In genomic region chr10:82394122-82394521, GRCh38 we compare ENCODE assay signal across 21 cellular contexts.
DNase-seq lines count a peak whose midpoint lies in the region; ATAC-seq, FAIRE-seq and TF ChIP-seq lines count a peak whose summit lies in the region.
"Had no signal": no experiment of that assay in that cellular context is flagged by ENCODE, and none has a peak within 500 bp of the region (broad histone marks: within the 10 kb centered on the region; RNA-seq: fewer than 3 reads in every experiment).

No MANE protein-coding gene starts in this region.

- intact Hi-C loops in right lobe of liver (cut with DNase I), result no loop called here
- intact Hi-C loops in HepG2 (cut with micrococcal nuclease; ENCODE audit: unreplicated experiment), result no loop called here
- intact Hi-C loops in left ventricle myocardium inferior (cut with micrococcal nuclease), result no loop called here
- intact Hi-C loops in testis (cut with DNase I; ENCODE audit: low total_unique reads), result no loop called here

- no peaks in the 10 kb centered on the region for H4K20me1 ChIP-seq in HepG2 (ENCODE audit: insufficient read depth, low read length)
- no peaks in the 10 kb centered on the region for H4K20me1 ChIP-seq in SK-N-SH (ENCODE audit: insufficient read depth)

- DNase-seq in right lobe of liver (peak; percentile 62 to 83 (median 78)), HepG2 (ENCODE audit: low spot score) (no peak), SK-N-SH (peak; percentile 27), left ventricle myocardium inferior (peak; percentile 15), testis (peak; percentile 51), nephron progenitor cell (no peak)
- DNase-seq: activated CD4-positive, alpha-beta T cell treated with anti-CD3 and anti-CD28 coated beads, Interleukin-2, amount 50 U/mL, for 4 hours; activated gamma-delta T cell; adrenal gland; Caco-2; cerebellar nuclear complex; effector CD8-positive, alpha-beta T cell; esophagus squamous epithelium; GF-D8; H7; T-cell had no signal

- H3K9me3 ChIP-seq in right lobe of liver, result no peaks in the 10 kb centered on the region
- H3K9me3 ChIP-seq in HepG2 (ENCODE audit: low read length), result peaks cover 92% of the 10 kb centered on the region
- no peaks in the 10 kb centered on the region for H3K9me3 ChIP-seq in SK-N-SH
- no peaks in the 10 kb centered on the region for H3K9me3 ChIP-seq in left ventricle myocardium inferior (replicated peaks)
- no peaks in the 10 kb centered on the region for H3K9me3 ChIP-seq in testis
- H3K9me3 ChIP-seq: adrenal gland, esophagus squamous epithelium, tibial nerve had no signal

- H3K9ac ChIP-seq in HepG2 (ENCODE audit: insufficient read depth, low read depth, low read length), result no peak overlapping the region
- no peak overlapping the region for H3K9ac ChIP-seq in SK-N-SH

- H3K36me3 Mint-ChIP-seq in nephron progenitor cell (ENCODE audit: low read depth), result no peaks in the 10 kb centered on the region
- H3K36me3 Mint-ChIP-seq: stimulated activated effector memory CD8-positive, alpha-beta T cell treated with anti-CD3 and anti-CD28 coated beads, Interleukin-12 subunit alpha, Interleukin-12 subunit beta, amount 100 ng/mL, for 72 hours; T-cell had no signal

- no peak overlapping the region for H3K4me2 ChIP-seq in HepG2 (ENCODE audit: low read depth, low read length)
- no peak overlapping the region for H3K4me2 ChIP-seq in SK-N-SH

- POLR2A ChIA-PET in HepG2 (lab: Yijun Ruan, JAX) (no interaction called here), SK-N-SH (lab: Yijun Ruan, JAX) (no interaction called here)

- no TSS peak for BruUV-seq in HepG2 (replicated peaks; lab: Mats Ljungman, UMichigan)

- H3K4me3 Mint-ChIP-seq in nephron progenitor cell, result no peak overlapping the region
- H3K4me3 Mint-ChIP-seq: stimulated activated effector memory CD8-positive, alpha-beta T cell treated with anti-CD3 and anti-CD28 coated beads, Interleukin-12 subunit alpha, Interleukin-12 subunit beta, amount 100 ng/mL, for 72 hours; T-cell had no signal

- no peak overlapping the region for H3K27ac ChIP-seq in right lobe of liver
- H3K27ac ChIP-seq in HepG2 (ENCODE audit: extremely low read length, insufficient read depth, low read length), result no peak overlapping the region
- H3K27ac ChIP-seq in SK-N-SH (ENCODE audit: low read depth in 2 of 2, low read length in 1 of 2), result peak overlapping the region in 1 of 2 experiments; percentile 44; a peak in 2 of 4 replicates
- H3K27ac ChIP-seq in left ventricle myocardium inferior (replicated peaks), result no peak overlapping the region
- H3K27ac ChIP-seq in testis, result no peak overlapping the region
- H3K27ac ChIP-seq: adrenal gland, esophagus squamous epithelium, tibial nerve had no signal

- H3K36me3 ChIP-seq in right lobe of liver (no peaks in the 10 kb centered on the region), HepG2 (replicated peaks in 1 of 2; ENCODE audit: control insufficient read depth in 1 of 2, insufficient read depth in 2 of 2, low read length in 2 of 2) (no peaks in the 10 kb centered on the region), SK-N-SH (replicated peaks in 1 of 2; ENCODE audit: control insufficient read depth in 1 of 2, insufficient read depth in 2 of 2, low read length in 1 of 2) (no peaks in the 10 kb centered on the region), left ventricle myocardium inferior (no peaks in the 10 kb centered on the region), testis (ENCODE audit: low read depth, missing control alignments) (no peaks in the 10 kb centered on the region)
- H3K36me3 ChIP-seq: adrenal gland, esophagus squamous epithelium, tibial nerve had no signal

- no peak for TF ChIP-seq RAD21 in HepG2 (CRISPR knock-in tag; IDR thresholded peaks at IDR 0.05)
- TF ChIP-seq RAD21 in SK-N-SH (IDR thresholded peaks at IDR 0.05; ENCODE audit: low read length), result no peak; the same call in 1 of the 2 replicates

- no peaks in the 10 kb centered on the region for H3K79me2 ChIP-seq in HepG2 (ENCODE audit: insufficient read depth, low read length)
- H3K79me2 ChIP-seq in SK-N-SH (ENCODE audit: insufficient read depth), result no peaks in the 10 kb centered on the region

- no peaks in the 10 kb centered on the region for H3K27me3 ChIP-seq in right lobe of liver
- H3K27me3 ChIP-seq in HepG2 (ENCODE audit: control insufficient read depth in 1 of 2, insufficient read depth in 2 of 2, low read length in 2 of 2), result no peaks in the 10 kb centered on the region
- no peaks in the 10 kb centered on the region for H3K27me3 ChIP-seq in SK-N-SH (ENCODE audit: insufficient read depth)
- no peaks in the 10 kb centered on the region for H3K27me3 ChIP-seq in left ventricle myocardium inferior (ENCODE audit: low read depth)
- H3K27me3 ChIP-seq in testis, result no peaks in the 10 kb centered on the region
- H3K27me3 ChIP-seq: adrenal gland, esophagus squamous epithelium, tibial nerve had no signal

- in situ Hi-C loops in HepG2 (cut with HindIII; ENCODE audit: extremely low pct_ligation_motif_present, low pct_unique_long_range_greater_than_20kb), result no loop called here

- H3F3A ChIP-seq in SK-N-SH (replicated peaks; ENCODE audit: insufficient read depth), result no peaks in the 10 kb centered on the region

- ATAC-seq in right lobe of liver (peak; percentile 81 to 85 (median 83)), HepG2 (no peak), HG02763 (IDR thresholded peaks at IDR 0.05; ENCODE audit: unreplicated experiment) (no peak), HG02938 (IDR thresholded peaks at IDR 0.05; ENCODE audit: unreplicated experiment) (no peak)
- ATAC-seq: sciatic nerve; stimulated activated effector memory CD8-positive, alpha-beta T cell treated with anti-CD3 and anti-CD28 coated beads, Interleukin-12 subunit alpha, Interleukin-12 subunit beta, amount 100 ng/mL, for 72 hours; T-cell had no signal

- no peak for TF ChIP-seq CTCF in right lobe of liver (IDR thresholded peaks at IDR 0.05)
- TF ChIP-seq CTCF in HepG2 (CRISPR knock-in tag; IDR thresholded peaks at IDR 0.05), result no peak
- TF ChIP-seq CTCF in SK-N-SH (IDR thresholded peaks at IDR 0.05), result no peak
- no peak for TF ChIP-seq CTCF in left ventricle myocardium inferior (IDR thresholded peaks at IDR 0.05; ENCODE audit: borderline replicate concordance)
- TF ChIP-seq CTCF in testis (IDR thresholded peaks at IDR 0.05), result no peak
- no peak for TF ChIP-seq CTCF in nephron progenitor cell (IDR thresholded peaks at IDR 0.05)

- CTCF ChIA-PET in HepG2 (lab: Yijun Ruan, JAX; ENCODE audit: low intra/inter-chr PET ratio, low total read pairs), result no interaction called here
- CTCF ChIA-PET in SK-N-SH (lab: Yijun Ruan, JAX), result interaction anchor here (1.5 kb wide), 1 partner anchor 300 kb away, joined by 3 read pairs; no protein-coding TSS in a partner anchor

- no peak for TF ChIP-seq POLR2A in right lobe of liver (IDR thresholded peaks at IDR 0.05)
- no peak for TF ChIP-seq POLR2A in HepG2 (IDR thresholded peaks at IDR 0.05; ENCODE audit: insufficient read depth in 1 of 2, low read depth in 2 of 2, low read length in 2 of 2)
- no peak for TF ChIP-seq POLR2A in testis (IDR thresholded peaks at IDR 0.05)

- H3K9me2 ChIP-seq in SK-N-SH, result no peaks in the 10 kb centered on the region

- H3K27me3 Mint-ChIP-seq in nephron progenitor cell (ENCODE audit: low read depth, poor library complexity), result no peaks in the 10 kb centered on the region
- H3K27me3 Mint-ChIP-seq: T-cell had no signal

- no peak overlapping the region for H3K4me3 ChIP-seq in right lobe of liver
- H3K4me3 ChIP-seq in HepG2 (replicated peaks in 1 of 3; ENCODE audit: insufficient read depth in 1 of 3, low read depth in 2 of 3, low read length in 3 of 3), result no peak overlapping the region
- no peak overlapping the region for H3K4me3 ChIP-seq in SK-N-SH (ENCODE audit: low read depth in 2 of 2, low read length in 1 of 2)
- no peak overlapping the region for H3K4me3 ChIP-seq in left ventricle myocardium inferior
- H3K4me3 ChIP-seq in testis, result no peak overlapping the region
- H3K4me3 ChIP-seq: adrenal gland, esophagus squamous epithelium, tibial nerve had no signal

- no peak overlapping the region for H3K27ac Mint-ChIP-seq in nephron progenitor cell
- H3K27ac Mint-ChIP-seq: stimulated activated effector memory CD8-positive, alpha-beta T cell treated with anti-CD3 and anti-CD28 coated beads, Interleukin-12 subunit alpha, Interleukin-12 subunit beta, amount 100 ng/mL, for 72 hours; T-cell had no signal

- peaks cover 22% of the 10 kb centered on the region for H3K4me1 Mint-ChIP-seq in nephron progenitor cell
- H3K4me1 Mint-ChIP-seq: stimulated activated effector memory CD8-positive, alpha-beta T cell treated with anti-CD3 and anti-CD28 coated beads, Interleukin-12 subunit alpha, Interleukin-12 subunit beta, amount 100 ng/mL, for 72 hours; T-cell had no signal

- H2AFZ ChIP-seq in HepG2 (ENCODE audit: low read length) (no peak overlapping the region), SK-N-SH (ENCODE audit: low read depth) (no peak overlapping the region)

- no peak for TF ChIP-seq EP300 in HepG2 (IDR thresholded peaks at IDR 0.05; ENCODE audit: low read depth in 2 of 2, low read length in 2 of 2)
- no peak for TF ChIP-seq EP300 in HepG2 (CRISPR knock-in tag; IDR thresholded peaks at IDR 0.05; ENCODE audit: borderline replicate concordance)
- TF ChIP-seq EP300 in SK-N-SH (IDR thresholded peaks at IDR 0.05; ENCODE audit: borderline replicate concordance in 1 of 2, low read depth in 1 of 2, low read length in 1 of 2), result peak in 1 of 2 experiments; percentile 6; a peak in 1 of 4 replicates

- no peaks in the 10 kb centered on the region for H3K9me3 Mint-ChIP-seq in nephron progenitor cell

- FAIRE-seq in HepG2 (lab: Jason Lieb, UNC), result no peak

- 28% methylated on average over 3 of the region's 5 CpGs for WGBS in right lobe of liver (ENCODE audit: insufficient coverage, low coverage, low lambda C conversion rate, missing lambda C conversion rate)
- 56% methylated on average over 5 of the region's 5 CpGs for WGBS in HepG2 (ENCODE audit: low lambda C conversion rate)
- WGBS in SK-N-SH (ENCODE audit: low lambda C conversion rate), result 14% methylated on average over 4 of the region's 5 CpGs
- 71 to 100% methylated on average over 5 of the region's 5 CpGs for WGBS in testis, 2 donors

- H3K4me1 ChIP-seq in right lobe of liver (no peaks in the 10 kb centered on the region), HepG2 (ENCODE audit: insufficient read depth, low read length) (no peaks in the 10 kb centered on the region), SK-N-SH (ENCODE audit: control insufficient read depth in 1 of 2, insufficient read depth in 2 of 2, low read depth in 1 of 2, low read length in 1 of 2) (peaks cover 0 to 22% of the 10 kb centered on the region in 2 experiments; a peak in 2 of 4 replicates), left ventricle myocardium inferior (no peaks in the 10 kb centered on the region), testis (no peaks in the 10 kb centered on the region)
- H3K4me1 ChIP-seq: adrenal gland, Caco-2, esophagus squamous epithelium, tibial nerve had no signal

TF ChIP-seq in HepG2, 621 proteins besides CTCF, POLR2A, EP300 and RAD21:
- TF ChIP-seq ZFP41 (CRISPR knock-in tag; IDR thresholded peaks at IDR 0.05; ENCODE audit: borderline replicate concordance), result no peak

TF ChIP-seq in SK-N-SH, 30 proteins besides CTCF, POLR2A, EP300 and RAD21 (continues in another document):
- peak; percentile 53; the same call in 1 of the 2 replicates for TF ChIP-seq FOXJ3 (CRISPR knock-in tag; IDR thresholded peaks at IDR 0.05)
- no peak for TF ChIP-seq MXI1 (IDR thresholded peaks at IDR 0.05; ENCODE audit: low read depth, low read length)
- 0 out of 2 replicates have a peak, but pooled peaks have one; percentile 19 for TF ChIP-seq NFIC (IDR thresholded peaks at IDR 0.05; ENCODE audit: borderline replicate concordance)
- peak; percentile 54 for TF ChIP-seq CHD2 (IDR thresholded peaks at IDR 0.05; ENCODE audit: low read length, partially characterized antibody)

Comparison
In these comparisons a context has a peak if more than half of its experiments do, and no peak if none do; other contexts are left out.
1. ATAC-seq: peak in right lobe of liver (4 of 4); none in HepG2 (single experiment), HG02763 (single experiment) and HG02938 (single experiment).
2. DNase-seq: peak in right lobe of liver (3 of 3), SK-N-SH (single experiment), left ventricle myocardium inferior (single experiment) and testis (single experiment); none in HepG2 (single experiment) and nephron progenitor cell (single experiment).